ENCODE assay signal across 18 cellular contexts in genomic region chr12:125651625-125652024, GRCh38.
A peak's percentile ranks its signal among the peaks of the same experiment; 100 is the strongest.
DNase-seq lines count a peak whose midpoint lies in the region; ATAC-seq and TF ChIP-seq lines count a peak whose summit lies in the region.
"Had no signal": no experiment of that assay in that cellular context is flagged by ENCODE, and none has a peak within 500 bp of the region (broad histone marks: within the 10 kb centered on the region; RNA-seq: fewer than 3 reads in every experiment).

No MANE protein-coding gene starts in this region.

- H3K27me3 ChIP-seq in right lobe of liver = no peaks in the 10 kb centered on the region
- H3K27me3 ChIP-seq: BLaER1 had no signal

- H3K36me3 Mint-ChIP-seq in activated CD4-positive, alpha-beta T cell treated with anti-CD3 and anti-CD28 coated beads, Interleukin-2, amount 10 ng/mL, durations not matched to agents 24 days and 14 days (ENCODE audit: low read depth) = no peaks in the 10 kb centered on the region
- H3K36me3 Mint-ChIP-seq: CD4-positive, CD25-positive, alpha-beta regulatory T cell; CD8-positive, alpha-beta T cell had no signal

- no peaks in the 10 kb centered on the region for H3K9me3 Mint-ChIP-seq in activated CD4-positive, alpha-beta T cell treated with anti-CD3 and anti-CD28 coated beads, Interleukin-2, amount 10 ng/mL, durations not matched to agents 24 days and 14 days

- H3K9me3 ChIP-seq in right lobe of liver = no peaks in the 10 kb centered on the region
- H3K9me3 ChIP-seq: BLaER1, Caco-2 had no signal

- DNase-seq in activated CD4-positive, alpha-beta T cell treated with anti-CD3 and anti-CD28 coated beads, Interleukin-2, amount 10 ng/mL, durations not matched to agents 24 days and 14 days = peak; percentile 25
- no peak for DNase-seq in activated CD4-positive, alpha-beta T cell treated with anti-CD3 and anti-CD28 coated beads, Interleukin-2, amount 50 U/mL, for 48 hours
- peak; percentile 41 for DNase-seq in RPMI8226
- peak in 2 of 3 donors; percentile 73 to 77 for DNase-seq in right lobe of liver
- DNase-seq in SKM-1 treated with dmso at 0.1 percent for 144 hours (lab: John Stamatoyannopoulos, UW; ENCODE audit: unreplicated experiment) = no peak
- DNase-seq in NK-92 (lab: John Stamatoyannopoulos, UW; ENCODE audit: unreplicated experiment) = no peak
- DNase-seq: Caco-2; CD4-positive, CD25-positive, alpha-beta regulatory T cell; CD8-positive, alpha-beta T cell; DMS153; DND-41; GM23248; H7; HCEC 1CT had no signal

- no peak for TF ChIP-seq CTCF in right lobe of liver (IDR thresholded peaks at IDR 0.05)

- H3K27me3 Mint-ChIP-seq in activated CD4-positive, alpha-beta T cell treated with anti-CD3 and anti-CD28 coated beads, Interleukin-2, amount 10 ng/mL, durations not matched to agents 24 days and 14 days = no peaks in the 10 kb centered on the region
- H3K27me3 Mint-ChIP-seq: B cell had no signal

- peak overlapping the region in 1 of 3 donors; percentile 21 for H3K27ac ChIP-seq in right lobe of liver
- H3K27ac ChIP-seq: 22Rv1, BLaER1, C4-2B, GM23248 had no signal

- no peak overlapping the region for H3K27ac Mint-ChIP-seq in activated CD4-positive, alpha-beta T cell treated with anti-CD3 and anti-CD28 coated beads, Interleukin-2, amount 10 ng/mL, durations not matched to agents 24 days and 14 days
- H3K27ac Mint-ChIP-seq: B cell; CD4-positive, CD25-positive, alpha-beta regulatory T cell; CD8-positive, alpha-beta T cell had no signal

- intact Hi-C loops in activated CD4-positive, alpha-beta T cell treated with anti-CD3 and anti-CD28 coated beads, Interleukin-2, amount 10 ng/mL, durations not matched to agents 24 days and 14 days (cut with micrococcal nuclease) = no loop called here
- intact Hi-C loops in right lobe of liver (cut with DNase I) = no loop called here

- H3K4me3 ChIP-seq in right lobe of liver = no peak overlapping the region
- H3K4me3 ChIP-seq: BLaER1, GM23248 had no signal

- no peak overlapping the region for H3K4me3 Mint-ChIP-seq in activated CD4-positive, alpha-beta T cell treated with anti-CD3 and anti-CD28 coated beads, Interleukin-2, amount 10 ng/mL, durations not matched to agents 24 days and 14 days
- H3K4me3 Mint-ChIP-seq: B cell; CD4-positive, CD25-positive, alpha-beta regulatory T cell; CD8-positive, alpha-beta T cell had no signal

- no peaks in the 10 kb centered on the region for H3K36me3 ChIP-seq in right lobe of liver
- H3K36me3 ChIP-seq: BLaER1 had no signal

- WGBS in right lobe of liver (ENCODE audit: insufficient coverage, low coverage, low lambda C conversion rate, missing lambda C conversion rate) = 35% methylated on average over 4 of the region's 4 CpGs

- H3K4me1 Mint-ChIP-seq in activated CD4-positive, alpha-beta T cell treated with anti-CD3 and anti-CD28 coated beads, Interleukin-2, amount 10 ng/mL, durations not matched to agents 24 days and 14 days = no peaks in the 10 kb centered on the region
- H3K4me1 Mint-ChIP-seq: B cell had no signal

- peak; percentile 64 to 95 (median 90) for ATAC-seq in right lobe of liver
- ATAC-seq: CD8-positive, alpha-beta T cell had no signal

- peaks cover 0 to 12% (median 3%) of the 10 kb centered on the region in 4 donors for H3K4me1 ChIP-seq in right lobe of liver
- H3K4me1 ChIP-seq: Caco-2 had no signal

- TF ChIP-seq POLR2A in right lobe of liver (IDR thresholded peaks at IDR 0.05) = no peak

Comparison
In these comparisons a context has a peak if more than half of its experiments do, and no peak if none do; other contexts are left out.
1. DNase-seq: peak in activated CD4-positive, alpha-beta T cell treated with anti-CD3 and anti-CD28 coated beads, Interleukin-2, amount 10 ng/mL, durations not matched to agents 24 days and 14 days (single experiment), RPMI8226 (single experiment) and right lobe of liver (2 of 3); none in activated CD4-positive, alpha-beta T cell treated with anti-CD3 and anti-CD28 coated beads, Interleukin-2, amount 50 U/mL, for 48 hours (0 of 2), SKM-1 treated with dmso at 0.1 percent for 144 hours (single experiment) and NK-92 (single experiment).